Comparison of ENCODE assay signal across 20 cellular contexts in the genomic region with DNA sequence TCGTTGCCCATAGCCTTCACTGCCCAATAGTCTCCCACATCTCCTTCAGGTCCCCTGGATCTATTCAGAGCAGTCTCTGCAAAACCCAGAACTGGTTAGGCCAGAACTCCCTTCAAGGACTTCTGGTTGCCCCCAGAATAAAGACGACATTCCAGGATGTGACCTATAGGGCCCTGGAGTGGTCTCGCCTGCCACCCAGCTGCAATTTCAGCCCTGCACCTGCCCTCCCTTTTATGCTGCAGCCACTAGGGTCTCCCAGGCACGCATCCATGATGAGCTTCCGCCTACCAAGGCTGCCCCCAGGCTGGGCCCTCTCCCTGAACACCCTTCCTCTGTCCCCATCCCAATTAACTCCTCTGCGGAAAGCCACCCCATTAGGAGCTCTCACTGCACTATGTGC. TPM values are rescaled to one million over a fixed set of nuclear protein-coding genes. Genes with fewer than 3 reads are reported as not detected.
DNase-seq lines count a peak whose midpoint lies in the region; ATAC-seq, FAIRE-seq and TF ChIP-seq lines count a peak whose summit lies in the region.
"Had no signal": no experiment of that assay in that cellular context is flagged by ENCODE, and none has a peak within 500 bp of the region (broad histone marks: within the 10 kb centered on the region; RNA-seq: fewer than 3 reads in every experiment).

No MANE protein-coding gene starts in this region.

- H3K36me3 Mint-ChIP-seq in type B pancreatic cell, result no peaks in the 10 kb centered on the region

- no peak overlapping the region for H2AFZ ChIP-seq in HepG2 (ENCODE audit: low read length)

- DNase-seq in HepG2 (ENCODE audit: low spot score) (no peak), right lobe of liver (no peak), SK-N-MC (ENCODE audit: low read depth, low spot score) (no peak), left kidney (ENCODE audit: low read depth, low spot score) (peak; percentile 55), type B pancreatic cell (ENCODE audit: extremely low spot score, unreplicated experiment) (peak; percentile 55), NCI-H1417 (lab: John Stamatoyannopoulos, UW) (no peak)
- DNase-seq in effector CD4-positive, alpha-beta T cell, result no peak
- DNase-seq: COR-L47, DMS153, KG1, NCI-H1092, NCI-H1694 treated with DMSO at 0.1 percent for 48 hours, NCI-H2171, NCI-H510A, SIG-M5 had no signal

- TF ChIP-seq RAD21 in HepG2 (CRISPR knock-in tag; IDR thresholded peaks at IDR 0.05), result no peak

- H3K27me3 Mint-ChIP-seq in type B pancreatic cell, result peaks cover 66% of the 10 kb centered on the region

- no peak for FAIRE-seq in HepG2 (lab: Jason Lieb, UNC)
- FAIRE-seq: GM12892 had no signal

- TF ChIP-seq EP300 in HepG2 (IDR thresholded peaks at IDR 0.05; ENCODE audit: low read depth in 2 of 2, low read length in 2 of 2), result no peak
- no peak for TF ChIP-seq EP300 in HepG2 (CRISPR knock-in tag; IDR thresholded peaks at IDR 0.05; ENCODE audit: borderline replicate concordance)

- H3K27me3 ChIP-seq in HepG2 (ENCODE audit: control insufficient read depth in 1 of 2, insufficient read depth in 2 of 2, low read length in 2 of 2) (peaks cover 0 to 8% of the 10 kb centered on the region in 2 experiments; a peak in 1 of 5 replicates), right lobe of liver (peaks cover 0 to 10% of the 10 kb centered on the region in 2 donors)

- peaks cover 13% of the 10 kb centered on the region for H3K4me1 Mint-ChIP-seq in type B pancreatic cell (ENCODE audit: unreplicated experiment)
- H3K4me1 Mint-ChIP-seq: CD14-positive monocyte had no signal

- H3K4me3 Mint-ChIP-seq in type B pancreatic cell, result no peak overlapping the region
- H3K4me3 Mint-ChIP-seq: CD14-positive monocyte had no signal

- H3K27ac ChIP-seq in HepG2 (ENCODE audit: extremely low read length, insufficient read depth, low read length), result no peak overlapping the region
- H3K27ac ChIP-seq in right lobe of liver, result no peak overlapping the region
- peak overlapping the region; percentile 80 for H3K27ac ChIP-seq in SK-N-MC

- H3K4me3 ChIP-seq in HepG2 (replicated peaks in 1 of 3; ENCODE audit: insufficient read depth in 1 of 3, low read depth in 2 of 3, low read length in 3 of 3), result no peak overlapping the region
- H3K4me3 ChIP-seq in right lobe of liver, result no peak overlapping the region
- peak overlapping the region; percentile 4; the same call in 1 of the 2 replicates for H3K4me3 ChIP-seq in SK-N-MC

- no peak overlapping the region for H3K4me2 ChIP-seq in HepG2 (ENCODE audit: low read depth, low read length)

- H3K27ac Mint-ChIP-seq in type B pancreatic cell, result no peak overlapping the region

- 27% methylated on average over 4 of the region's 6 CpGs for WGBS in HepG2 (ENCODE audit: low lambda C conversion rate)
- 51% methylated on average over 2 of the region's 6 CpGs for WGBS in right lobe of liver (ENCODE audit: insufficient coverage, low coverage, low lambda C conversion rate, missing lambda C conversion rate)

- no peaks in the 10 kb centered on the region for H4K20me1 ChIP-seq in HepG2 (ENCODE audit: insufficient read depth, low read length)

- BruUV-seq in HepG2 (replicated peaks; lab: Mats Ljungman, UMichigan), result no TSS peak

- in situ Hi-C loops in HepG2 (cut with HindIII; ENCODE audit: extremely low pct_ligation_motif_present, low pct_unique_long_range_greater_than_20kb), result no loop called here

- no peaks in the 10 kb centered on the region for H3K36me3 ChIP-seq in HepG2 (replicated peaks in 1 of 2; ENCODE audit: control insufficient read depth in 1 of 2, insufficient read depth in 2 of 2, low read length in 2 of 2)
- H3K36me3 ChIP-seq in right lobe of liver, result no peaks in the 10 kb centered on the region
- peaks cover 36% of the 10 kb centered on the region for H3K36me3 ChIP-seq in SK-N-MC (ENCODE audit: insufficient read depth, low read length)

- H3K9ac ChIP-seq in HepG2 (ENCODE audit: insufficient read depth, low read depth, low read length) (no peak overlapping the region), SK-N-MC (ENCODE audit: insufficient read length) (no peak overlapping the region)

- no peaks in the 10 kb centered on the region for H3K79me2 ChIP-seq in HepG2 (ENCODE audit: insufficient read depth, low read length)

- ATAC-seq in HepG2, result peak; percentile 79
- no peak for ATAC-seq in right lobe of liver
- no peak for ATAC-seq in HG03175 (IDR thresholded peaks at IDR 0.05; ENCODE audit: unreplicated experiment)

- intact Hi-C loops in HepG2 (cut with micrococcal nuclease; ENCODE audit: unreplicated experiment), result no loop called here
- intact Hi-C loops in right lobe of liver (cut with DNase I), result no loop called here

- POLR2A ChIA-PET in HepG2 (lab: Yijun Ruan, JAX), result no interaction called here

- peaks cover 9% of the 10 kb centered on the region; the same call in 1 of the 2 replicates for H3K4me1 ChIP-seq in HepG2 (ENCODE audit: insufficient read depth, low read length)
- no peaks in the 10 kb centered on the region for H3K4me1 ChIP-seq in right lobe of liver

- CTCF ChIA-PET in HepG2 (lab: Yijun Ruan, JAX; ENCODE audit: low intra/inter-chr PET ratio, low total read pairs), result no interaction called here

- H3K9me3 ChIP-seq in HepG2 (ENCODE audit: low read length), result no peaks in the 10 kb centered on the region
- H3K9me3 ChIP-seq in right lobe of liver, result no peaks in the 10 kb centered on the region
- no peaks in the 10 kb centered on the region for H3K9me3 ChIP-seq in SK-N-MC (ENCODE audit: low read depth, low read length)

- no peaks in the 10 kb centered on the region for H3K9me3 Mint-ChIP-seq in type B pancreatic cell

- TF ChIP-seq CTCF in HepG2 (CRISPR knock-in tag; IDR thresholded peaks at IDR 0.05) (peak; percentile 70), right lobe of liver (IDR thresholded peaks at IDR 0.05) (no peak), type B pancreatic cell (conservative IDR thresholded peaks at IDR 0.05) (no peak)

- TF ChIP-seq POLR2A in HepG2 (IDR thresholded peaks at IDR 0.05; ENCODE audit: insufficient read depth in 1 of 2, low read depth in 2 of 2, low read length in 2 of 2), result no peak
- TF ChIP-seq POLR2A in right lobe of liver (IDR thresholded peaks at IDR 0.05), result no peak

RNA-seq across cellular contexts. Expression of a gene that starts 7.2 kb away (rescaled TPM):
- total RNA-seq in HepG2 (2016; rRNA removed; fragmentation: Illumina TruSeq; extraction: Trizol) (0.07 and 0.18 TPM in 2 replicates), right lobe of liver (not detected), type B pancreatic cell (ENCODE audit: low replicate concordance) (0.34 and 0.59 TPM in 2 replicates)
- 0.09 TPM in 1 of 2 replicates, not detected in the other for total RNA-seq in HepG2 (2016; cell fraction: cytosol; rRNA removed; fragmentation: Illumina TruSeq; extraction: Trizol; ENCODE audit: low read depth)
- total RNA-seq in HepG2 (2016; cell fraction: insoluble cytoplasmic fraction; rRNA removed; fragmentation: Illumina TruSeq; extraction: Trizol), result 0.10 and 0.19 TPM in 2 replicates
- total RNA-seq in HepG2 (2016; cell fraction: membrane; rRNA removed; fragmentation: Illumina TruSeq; extraction: Trizol), result 0.24 and 0.28 TPM in 2 replicates
- 0.16 TPM in 1 of 2 replicates, not detected in the other for total RNA-seq in HepG2 (2016; cell fraction: nucleus; rRNA removed; fragmentation: Illumina TruSeq; extraction: Trizol)
- polyA plus RNA-seq in HepG2 (2011; rRNA removed), result 0.32 and 0.33 TPM in 2 replicates
- 0.28 and 0.32 TPM in 2 replicates for polyA plus RNA-seq in HepG2 (2011; cell fraction: cytosol; rRNA removed)
- polyA plus RNA-seq in HepG2 (2011; cell fraction: nucleus; rRNA removed), result 0.59 and 0.71 TPM in 2 replicates
- 0.63 and 0.68 TPM in 2 replicates for polyA plus RNA-seq in HepG2 (2012)
- polyA plus RNA-seq in HepG2 (2016; cell fraction: cytosol; fragmentation: Illumina TruSeq; extraction: Trizol; ENCODE audit: low read depth), result 0.10 and 0.12 TPM in 2 replicates
- polyA plus RNA-seq in HepG2 (2016; cell fraction: insoluble cytoplasmic fraction; fragmentation: Illumina TruSeq; extraction: Trizol; ENCODE audit: low read depth), result 0.19 and 0.25 TPM in 2 replicates
- polyA plus RNA-seq in HepG2 (2016; cell fraction: membrane; fragmentation: Illumina TruSeq; extraction: Trizol; ENCODE audit: low read depth), result 0.31 and 0.42 TPM in 2 replicates
- 0.11 TPM in 1 of 2 replicates, not detected in the other for polyA plus RNA-seq in HepG2 (2016; cell fraction: nucleus; fragmentation: Illumina TruSeq; extraction: Trizol; ENCODE audit: insufficient read depth, low read depth)
- 0.82 TPM in 1 of 2 replicates, not detected in the other for polyA minus RNA-seq in HepG2 (2011; rRNA and poly(A)+ RNA removed; ENCODE audit: low replicate concordance)
- polyA minus RNA-seq in HepG2 (2011; cell fraction: cytosol; rRNA and poly(A)+ RNA removed), result 0.18 and 0.20 TPM in 2 replicates
- polyA minus RNA-seq in HepG2 (2011; cell fraction: nucleus; rRNA and poly(A)+ RNA removed), result 0.26 and 0.37 TPM in 2 replicates
- total RNA-seq: MCF 10A had no signal
- polyA plus RNA-seq: CD14-positive monocyte had no signal

RNA-seq across cellular contexts. Expression of a gene that starts 21.6 kb away (rescaled TPM):
- total RNA-seq in HepG2 (2016; rRNA removed; fragmentation: Illumina TruSeq; extraction: Trizol), result not detected in 2 replicates
- not detected in 2 replicates for total RNA-seq in HepG2 (2016; cell fraction: cytosol; rRNA removed; fragmentation: Illumina TruSeq; extraction: Trizol; ENCODE audit: low read depth)
- not detected in 2 replicates for total RNA-seq in HepG2 (2016; cell fraction: insoluble cytoplasmic fraction; rRNA removed; fragmentation: Illumina TruSeq; extraction: Trizol)
- total RNA-seq in HepG2 (2016; cell fraction: membrane; rRNA removed; fragmentation: Illumina TruSeq; extraction: Trizol), result not detected in 2 replicates
- not detected in 2 replicates for total RNA-seq in HepG2 (2016; cell fraction: nucleus; rRNA removed; fragmentation: Illumina TruSeq; extraction: Trizol)
- polyA plus RNA-seq in HepG2 (2011; rRNA removed), result not detected in 2 replicates
- polyA plus RNA-seq in HepG2 (2011; cell fraction: cytosol; rRNA removed), result not detected in 2 replicates
- not detected in 2 replicates for polyA plus RNA-seq in HepG2 (2011; cell fraction: nucleus; rRNA removed)
- polyA plus RNA-seq in HepG2 (2012), result not detected in 2 replicates
- not detected in 2 replicates for polyA plus RNA-seq in HepG2 (2016; cell fraction: cytosol; fragmentation: Illumina TruSeq; extraction: Trizol; ENCODE audit: low read depth)
- not detected in 2 replicates for polyA plus RNA-seq in HepG2 (2016; cell fraction: insoluble cytoplasmic fraction; fragmentation: Illumina TruSeq; extraction: Trizol; ENCODE audit: low read depth)
- polyA plus RNA-seq in HepG2 (2016; cell fraction: membrane; fragmentation: Illumina TruSeq; extraction: Trizol; ENCODE audit: low read depth), result not detected in 2 replicates
- not detected in 2 replicates for polyA plus RNA-seq in HepG2 (2016; cell fraction: nucleus; fragmentation: Illumina TruSeq; extraction: Trizol; ENCODE audit: insufficient read depth, low read depth)
- not detected in 2 replicates for polyA minus RNA-seq in HepG2 (2011; rRNA and poly(A)+ RNA removed; ENCODE audit: low replicate concordance)
- not detected in 2 replicates for polyA minus RNA-seq in HepG2 (2011; cell fraction: cytosol; rRNA and poly(A)+ RNA removed)
- polyA minus RNA-seq in HepG2 (2011; cell fraction: nucleus; rRNA and poly(A)+ RNA removed), result not detected in 2 replicates
- total RNA-seq in right lobe of liver, result not detected
- total RNA-seq in type B pancreatic cell (ENCODE audit: low replicate concordance), result not detected in 2 replicates
- total RNA-seq: A673, MCF 10A had no signal
- polyA plus RNA-seq: CD14-positive monocyte had no signal

RNA-seq across cellular contexts. Expression of a gene that starts 36.6 kb away (rescaled TPM):
- total RNA-seq in HepG2 (2016; rRNA removed; fragmentation: Illumina TruSeq; extraction: Trizol) (not detected in 2 replicates), right lobe of liver (not detected), type B pancreatic cell (ENCODE audit: low replicate concordance) (not detected in 2 replicates)
- total RNA-seq in HepG2 (2016; cell fraction: cytosol; rRNA removed; fragmentation: Illumina TruSeq; extraction: Trizol; ENCODE audit: low read depth), result not detected in 2 replicates
- not detected in 2 replicates for total RNA-seq in HepG2 (2016; cell fraction: insoluble cytoplasmic fraction; rRNA removed; fragmentation: Illumina TruSeq; extraction: Trizol)
- not detected in 2 replicates for total RNA-seq in HepG2 (2016; cell fraction: membrane; rRNA removed; fragmentation: Illumina TruSeq; extraction: Trizol)
- not detected in 2 replicates for total RNA-seq in HepG2 (2016; cell fraction: nucleus; rRNA removed; fragmentation: Illumina TruSeq; extraction: Trizol)
- polyA plus RNA-seq in HepG2 (2011; rRNA removed), result 0.13 TPM in 1 of 2 replicates, not detected in the other
- not detected in 2 replicates for polyA plus RNA-seq in HepG2 (2011; cell fraction: cytosol; rRNA removed)
- 0.40 TPM in 1 of 2 replicates, not detected in the other for polyA plus RNA-seq in HepG2 (2011; cell fraction: nucleus; rRNA removed)
- polyA plus RNA-seq in HepG2 (2012), result not detected in 2 replicates
- not detected in 2 replicates for polyA plus RNA-seq in HepG2 (2016; cell fraction: cytosol; fragmentation: Illumina TruSeq; extraction: Trizol; ENCODE audit: low read depth)
- polyA plus RNA-seq in HepG2 (2016; cell fraction: insoluble cytoplasmic fraction; fragmentation: Illumina TruSeq; extraction: Trizol; ENCODE audit: low read depth), result not detected in 2 replicates
- not detected in 2 replicates for polyA plus RNA-seq in HepG2 (2016; cell fraction: membrane; fragmentation: Illumina TruSeq; extraction: Trizol; ENCODE audit: low read depth)
- polyA plus RNA-seq in HepG2 (2016; cell fraction: nucleus; fragmentation: Illumina TruSeq; extraction: Trizol; ENCODE audit: insufficient read depth, low read depth), result not detected in 2 replicates
- not detected in 2 replicates for polyA minus RNA-seq in HepG2 (2011; rRNA and poly(A)+ RNA removed; ENCODE audit: low replicate concordance)
- polyA minus RNA-seq in HepG2 (2011; cell fraction: cytosol; rRNA and poly(A)+ RNA removed), result not detected in 2 replicates
- not detected in 2 replicates for polyA minus RNA-seq in HepG2 (2011; cell fraction: nucleus; rRNA and poly(A)+ RNA removed)
- total RNA-seq: MCF 10A had no signal
- polyA plus RNA-seq: CD14-positive monocyte had no signal

RNA-seq across cellular contexts. Expression of a gene that starts 51.8 kb away (rescaled TPM):
- total RNA-seq in HepG2 (2016; rRNA removed; fragmentation: Illumina TruSeq; extraction: Trizol), result not detected in 2 replicates
- not detected in 2 replicates for total RNA-seq in HepG2 (2016; cell fraction: cytosol; rRNA removed; fragmentation: Illumina TruSeq; extraction: Trizol; ENCODE audit: low read depth)
- total RNA-seq in HepG2 (2016; cell fraction: insoluble cytoplasmic fraction; rRNA removed; fragmentation: Illumina TruSeq; extraction: Trizol), result not detected in 2 replicates
- total RNA-seq in HepG2 (2016; cell fraction: membrane; rRNA removed; fragmentation: Illumina TruSeq; extraction: Trizol), result not detected in 2 replicates
- total RNA-seq in HepG2 (2016; cell fraction: nucleus; rRNA removed; fragmentation: Illumina TruSeq; extraction: Trizol), result not detected in 2 replicates
- polyA plus RNA-seq in HepG2 (2011; rRNA removed), result not detected in 2 replicates
- polyA plus RNA-seq in HepG2 (2011; cell fraction: cytosol; rRNA removed), result not detected in 2 replicates
- polyA plus RNA-seq in HepG2 (2011; cell fraction: nucleus; rRNA removed), result not detected in 2 replicates
- polyA plus RNA-seq in HepG2 (2012), result not detected in 2 replicates
- polyA plus RNA-seq in HepG2 (2016; cell fraction: cytosol; fragmentation: Illumina TruSeq; extraction: Trizol; ENCODE audit: low read depth), result not detected in 2 replicates
- polyA plus RNA-seq in HepG2 (2016; cell fraction: insoluble cytoplasmic fraction; fragmentation: Illumina TruSeq; extraction: Trizol; ENCODE audit: low read depth), result not detected in 2 replicates
- not detected in 2 replicates for polyA plus RNA-seq in HepG2 (2016; cell fraction: membrane; fragmentation: Illumina TruSeq; extraction: Trizol; ENCODE audit: low read depth)
- not detected in 2 replicates for polyA plus RNA-seq in HepG2 (2016; cell fraction: nucleus; fragmentation: Illumina TruSeq; extraction: Trizol; ENCODE audit: insufficient read depth, low read depth)
- polyA minus RNA-seq in HepG2 (2011; rRNA and poly(A)+ RNA removed; ENCODE audit: low replicate concordance), result not detected in 2 replicates
- polyA minus RNA-seq in HepG2 (2011; cell fraction: cytosol; rRNA and poly(A)+ RNA removed), result not detected in 2 replicates
- polyA minus RNA-seq in HepG2 (2011; cell fraction: nucleus; rRNA and poly(A)+ RNA removed), result not detected in 2 replicates
- total RNA-seq in right lobe of liver, result not detected
- not detected in 2 replicates for total RNA-seq in type B pancreatic cell (ENCODE audit: low replicate concordance)
- total RNA-seq: MCF 10A had no signal
- polyA plus RNA-seq: CD14-positive monocyte had no signal

Comparison
In these comparisons a context has a peak if more than half of its experiments do, and no peak if none do; other contexts are left out.
1. DNase-seq: peak in left kidney (single experiment) and type B pancreatic cell (single experiment); none in HepG2 (single experiment), right lobe of liver (0 of 3), SK-N-MC (single experiment), effector CD4-positive, alpha-beta T cell (single experiment) and NCI-H1417 (0 of 3).